In genomic region chr12:339557-340195, GRCh38 we compare ENCODE assay signal across 16 cellular contexts. TPM values are rescaled to one million over a fixed set of nuclear protein-coding genes. Genes with fewer than 3 reads are reported as not detected.
DNase-seq lines count a peak whose midpoint lies in the region; ATAC-seq and TF ChIP-seq lines count a peak whose summit lies in the region.
"Had no signal": no experiment of that assay in that cellular context is flagged by ENCODE, and none has a peak within 500 bp of the region (broad histone marks: within the 10 kb centered on the region; RNA-seq: fewer than 3 reads in every experiment).

No MANE protein-coding gene starts in this region.

- no peak overlapping the region for H3K4me3 ChIP-seq in IMR-90 (ENCODE audit: insufficient read depth, low read depth, low read length)
- H3K4me3 ChIP-seq in mucosa of descending colon, result no peak overlapping the region
- H3K4me3 ChIP-seq in Peyer's patch, result no peak overlapping the region
- H3K4me3 ChIP-seq: SJCRH30 had no signal

- no peak for TF ChIP-seq POLR2A in IMR-90 (IDR thresholded peaks at IDR 0.05; ENCODE audit: low read depth, low read length)
- no peak for TF ChIP-seq POLR2A in Peyer's patch (IDR thresholded peaks at IDR 0.05)

- ATAC-seq in IMR-90 (ENCODE audit: low read depth), result no peak
- ATAC-seq in mucosa of descending colon, result peak; percentile 72

- no peak overlapping the region for H4K91ac ChIP-seq in IMR-90 (ENCODE audit: insufficient read depth, low read depth, low read length)

- no peak overlapping the region for H3K18ac ChIP-seq in IMR-90 (ENCODE audit: low read depth, low read length)

- peaks cover 28 to 30% of the 10 kb centered on the region in 2 experiments for H3K79me1 ChIP-seq in IMR-90 (ENCODE audit: low read depth in 1 of 2, low read length in 2 of 2)

- TF ChIP-seq RAD21 in IMR-90 (IDR thresholded peaks at IDR 0.05; ENCODE audit: low read length), result no peak

- no peak overlapping the region for H2BK20ac ChIP-seq in IMR-90 (ENCODE audit: low read depth, low read length)

- H3K4me1 ChIP-seq in IMR-90 (ENCODE audit: control insufficient read depth, insufficient read depth, low read length) (no peaks in the 10 kb centered on the region), mucosa of descending colon (ENCODE audit: low read depth) (no peaks in the 10 kb centered on the region), Peyer's patch (no peaks in the 10 kb centered on the region)
- H3K4me1 ChIP-seq: SJCRH30 had no signal

- H3K9me3 ChIP-seq in IMR-90 (ENCODE audit: control insufficient read depth, insufficient read depth, low read length), result no peaks in the 10 kb centered on the region
- no peaks in the 10 kb centered on the region for H3K9me3 ChIP-seq in mucosa of descending colon
- H3K9me3 ChIP-seq in Peyer's patch, result no peaks in the 10 kb centered on the region
- H3K9me3 ChIP-seq: Caco-2 had no signal

- no peak overlapping the region for H2BK5ac ChIP-seq in IMR-90 (ENCODE audit: low read depth, low read length, poor library complexity, severe bottlenecking)

- no peak overlapping the region for H3K14ac ChIP-seq in IMR-90 (replicated peaks; ENCODE audit: low read depth, low read length)

- dilution Hi-C loops in IMR-90 (cut with HindIII; ENCODE audit: low sequenced_read_pairs, unreplicated experiment), result no loop called here

- H3K27ac ChIP-seq in C4-2B (peak overlapping the region; percentile 95), IMR-90 (ENCODE audit: insufficient read depth, low read length) (no peak overlapping the region), VCaP (peak overlapping the region; percentile 77), Peyer's patch (no peak overlapping the region)
- H3K27ac ChIP-seq: SJCRH30 had no signal

- H3K27me3 ChIP-seq in IMR-90 (ENCODE audit: control insufficient read depth, insufficient read depth, low read length) (no peaks in the 10 kb centered on the region), Peyer's patch (no peaks in the 10 kb centered on the region)
- H3K27me3 ChIP-seq: SJCRH30 had no signal

- H3K36me3 ChIP-seq in IMR-90 (ENCODE audit: control insufficient read depth, insufficient read depth, low read length), result peaks cover 31% of the 10 kb centered on the region
- peaks cover 5% of the 10 kb centered on the region for H3K36me3 ChIP-seq in mucosa of descending colon (ENCODE audit: low read depth)
- H3K36me3 ChIP-seq in Peyer's patch, result peaks cover 0 to 70% (median 0%) of the 10 kb centered on the region in 3 donors

- H3K56ac ChIP-seq in IMR-90 (ENCODE audit: extremely low read depth, insufficient read depth, low read length), result no peak overlapping the region

- no peak overlapping the region for H3K23ac ChIP-seq in IMR-90 (ENCODE audit: low read depth, low read length)

- no peak overlapping the region for H3K9ac ChIP-seq in IMR-90 (ENCODE audit: low read depth, low read length)

- CTCF ChIA-PET in IMR-90 (lab: Yijun Ruan, JAX), result no interaction called here

- no peak overlapping the region for H2BK120ac ChIP-seq in IMR-90 (ENCODE audit: low read depth, low read length)

- H3K4me2 ChIP-seq in IMR-90 (ENCODE audit: low read depth, low read length), result no peak overlapping the region

- H2AK9ac ChIP-seq in IMR-90 (replicated peaks; ENCODE audit: low read depth, low read length, poor library complexity), result peak overlapping the region; percentile 28

- no peak overlapping the region for H2AK5ac ChIP-seq in IMR-90 (ENCODE audit: low read depth, low read length)

- no peak for TF ChIP-seq CTCF in C4-2B (conservative IDR thresholded peaks at IDR 0.05)
- TF ChIP-seq CTCF in IMR-90 (conservative IDR thresholded peaks at IDR 0.05; ENCODE audit: low read depth, low read length), result no peak
- no peak for TF ChIP-seq CTCF in VCaP (conservative IDR thresholded peaks at IDR 0.05)
- no peak for TF ChIP-seq CTCF in mucosa of descending colon (IDR thresholded peaks at IDR 0.05)
- no peak for TF ChIP-seq CTCF in Peyer's patch (IDR thresholded peaks at IDR 0.05)

- no peak overlapping the region for H2BK15ac ChIP-seq in IMR-90 (ENCODE audit: low read depth, low read length)

- no TSS peak for BruUV-seq in IMR-90 (replicated peaks; lab: Mats Ljungman, UMichigan)

- H4K5ac ChIP-seq in IMR-90 (ENCODE audit: low read depth, low read length), result no peak overlapping the region

- no CpG with 5 or more reads among the region's 3 CpGs for WGBS in IMR-90 (ENCODE audit: extremely low coverage in 2 of 2, insufficient read length in 1 of 2), 2 experiments

- DNase-seq in IMR-90 (no peak), mucosa of descending colon (peak in 1 of 3 donors; percentile 7), G401 (ENCODE audit: low spot score) (no peak), Peyer's patch (no peak)
- DNase-seq in activated CD8-positive, alpha-beta memory T cell treated with anti-CD3 and anti-CD28 coated beads for 24 hours, result no peak
- DNase-seq: ACHN, AML-193, Caco-2, DMS153, H9, NCI-H2081 treated with DMSO at 0.1 percent for 48 hours, NCI-H526, OCI-M1, SJCRH30 had no signal

- H2AFZ ChIP-seq in IMR-90 (replicated peaks; ENCODE audit: low read length, poor library complexity), result no peak overlapping the region

- in situ Hi-C loops in IMR-90 (cut with MboI; ENCODE audit: low sequenced_read_pairs) (no loop called here), G401 (cut with HindIII; ENCODE audit: low sequenced_read_pairs) (no loop called here)

- 0 out of 2 replicates have a peak, but pooled peaks cover 3% of the 10 kb centered on the region for H3K9me1 ChIP-seq in IMR-90 (ENCODE audit: insufficient read depth, low read length)

- intact Hi-C loops in IMR-90 (cut with micrococcal nuclease) (no loop called here), mucosa of descending colon (cut with DNase I, micrococcal nuclease) (no loop called here)

- POLR2A ChIA-PET in IMR-90 (lab: Charles Lee; ENCODE audit: unreplicated experiment), result no interaction called here

- no peak overlapping the region for H4K8ac ChIP-seq in IMR-90 (ENCODE audit: low read depth in 2 of 2, low read length in 2 of 2)

- H4K20me1 ChIP-seq in IMR-90 (ENCODE audit: insufficient read depth, low read length), result peaks cover 4% of the 10 kb centered on the region; the same call in 1 of the 2 replicates

- no peak overlapping the region for H3K4ac ChIP-seq in IMR-90 (ENCODE audit: low read depth, low read length)

TF ChIP-seq in IMR-90, 13 proteins besides CTCF, POLR2A, EP300 and RAD21:
- TF ChIP-seq CEBPB (IDR thresholded peaks at IDR 0.05; ENCODE audit: low read depth, low read length) (no peak), USF2 (IDR thresholded peaks at IDR 0.05; ENCODE audit: low read depth, low read length) (no peak), ELK1 (IDR thresholded peaks at IDR 0.05; ENCODE audit: borderline replicate concordance, low read depth, low read length) (no peak)

RNA-seq across cellular contexts. Expression of gene KDM5A, which starts 49.4 kb away (rescaled TPM):
- 66.7 and 95.9 TPM in 2 replicates for total RNA-seq in IMR-90 (2012; rRNA removed)
- 7.3 and 7.9 TPM in 2 replicates for polyA plus RNA-seq in IMR-90 (2012; rRNA removed)
- polyA plus RNA-seq in IMR-90 (2012; cell fraction: cytosol; rRNA removed), result 3.3 and 3.7 TPM in 2 replicates
- 5.2 and 18.2 TPM in 2 replicates for polyA plus RNA-seq in IMR-90 (2012; cell fraction: nucleus; rRNA removed; ENCODE audit: low replicate concordance)
- total RNA-seq in mucosa of descending colon, result 10 to 100 TPM; 54.6 to 76.2 (median 74.9) TPM
- 18.6 and 23.0 TPM in 2 replicates for total RNA-seq in G401 (2014; rRNA removed; shearing (Covaris generic))
- total RNA-seq in Peyer's patch, result 10 to 100 TPM; 38.8 to 72.7 (median 60.8) TPM

Comparison
In these comparisons a context has a peak if more than half of its experiments do, and no peak if none do; other contexts are left out.
1. H3K27ac ChIP-seq: peak in C4-2B (single experiment) and VCaP (single experiment); none in IMR-90 (single experiment) and Peyer's patch (0 of 4).